In the genomic region with DNA sequence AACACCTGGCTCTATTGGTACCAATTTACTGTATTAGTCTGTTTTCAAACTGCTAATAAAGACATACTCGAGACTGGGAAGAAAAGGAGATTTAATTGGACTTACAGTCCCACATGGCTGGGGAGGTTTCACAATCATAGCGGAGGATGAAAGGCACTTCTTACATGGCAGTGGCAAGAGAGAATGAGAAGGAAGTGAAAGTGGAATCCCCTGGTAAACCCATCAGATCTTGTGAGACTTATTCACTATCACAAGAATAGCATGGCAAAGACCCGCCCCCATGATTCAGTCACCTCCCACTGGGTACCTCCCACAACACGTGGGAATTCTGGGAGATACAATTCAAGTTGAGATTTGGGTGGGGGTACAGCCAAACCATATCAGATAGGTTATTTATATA, we compare ENCODE assay signal across 1 cellular context.
TF ChIP-seq lines count a peak whose summit lies in the region.

No MANE protein-coding gene starts in this region.

TF ChIP-seq in GM12878, 131 proteins besides CTCF, POLR2A, EP300 and RAD21 (continued from another document):
- no peak for TF ChIP-seq SMC3 (IDR thresholded peaks at IDR 0.05; ENCODE audit: borderline replicate concordance, low read length)
